Comparison of ENCODE assay signal across 22 cellular contexts in genomic region chr12:79421236-79421740, GRCh38.
DNase-seq lines count a peak whose midpoint lies in the region; ATAC-seq and TF ChIP-seq lines count a peak whose summit lies in the region.
"Had no signal": no experiment of that assay in that cellular context is flagged by ENCODE, and none has a peak within 500 bp of the region (broad histone marks: within the 10 kb centered on the region; RNA-seq: fewer than 3 reads in every experiment).

No MANE protein-coding gene starts in this region.

- H2AFZ ChIP-seq in GM23248 (no peak overlapping the region; the same call in 1 of the 2 replicates), mesenchymal stem cell (ENCODE audit: low read depth, low read length) (no peak overlapping the region), smooth muscle cell (ENCODE audit: low read depth) (peak overlapping the region; percentile 29)

- peaks cover 3% of the 10 kb centered on the region for H3K27me3 Mint-ChIP-seq in activated CD4-positive, alpha-beta T cell treated with anti-CD3 and anti-CD28 coated beads for 36 hours
- H3K27me3 Mint-ChIP-seq: activated naive CD8-positive, alpha-beta T cell treated with anti-CD3 and anti-CD28 coated beads for 36 hours had no signal

- H4K91ac ChIP-seq in mesenchymal stem cell (ENCODE audit: low read length): no peak overlapping the region

- no peak overlapping the region for H2BK5ac ChIP-seq in mesenchymal stem cell (ENCODE audit: low read depth, low read length, poor library complexity, severe bottlenecking)

- no peaks in the 10 kb centered on the region for H3K36me3 Mint-ChIP-seq in activated CD4-positive, alpha-beta T cell treated with anti-CD3 and anti-CD28 coated beads for 36 hours (ENCODE audit: low read depth)
- H3K36me3 Mint-ChIP-seq: activated naive CD8-positive, alpha-beta T cell treated with anti-CD3 and anti-CD28 coated beads for 36 hours had no signal

- H3K4me1 Mint-ChIP-seq in activated CD4-positive, alpha-beta T cell treated with anti-CD3 and anti-CD28 coated beads for 36 hours: no peaks in the 10 kb centered on the region
- H3K4me1 Mint-ChIP-seq: activated naive CD8-positive, alpha-beta T cell treated with anti-CD3 and anti-CD28 coated beads for 36 hours had no signal

- H3K79me2 ChIP-seq in GM23248 (ENCODE audit: insufficient read depth) (no peaks in the 10 kb centered on the region), smooth muscle cell (ENCODE audit: low read depth) (no peaks in the 10 kb centered on the region)

- H2BK120ac ChIP-seq in mesenchymal stem cell (ENCODE audit: low read depth, low read length): no peak overlapping the region

- H2BK12ac ChIP-seq in mesenchymal stem cell (ENCODE audit: low read length in 2 of 2): no peak overlapping the region

- H3K27me3 ChIP-seq in GM23248 (replicated peaks; ENCODE audit: insufficient read depth) (no peaks in the 10 kb centered on the region), brain microvascular endothelial cell (replicated peaks) (no peaks in the 10 kb centered on the region), mesenchymal stem cell (ENCODE audit: control insufficient read depth in 1 of 2, insufficient read depth in 1 of 2, low read length in 2 of 2) (no peaks in the 10 kb centered on the region), smooth muscle cell (ENCODE audit: low read depth) (no peaks in the 10 kb centered on the region), right lobe of liver (no peaks in the 10 kb centered on the region)
- H3K27me3 ChIP-seq: BLaER1 had no signal

- no peak overlapping the region for H3K4me3 Mint-ChIP-seq in activated CD4-positive, alpha-beta T cell treated with anti-CD3 and anti-CD28 coated beads for 36 hours
- H3K4me3 Mint-ChIP-seq: activated naive CD8-positive, alpha-beta T cell treated with anti-CD3 and anti-CD28 coated beads for 36 hours; H9; neural crest cell; T-helper 2 cell treated with Interferon-gamma antibody and Interleukin-4, amounts not matched to agents 5 μg/mL and 100 μg/mL, for 36 hours had no signal

- H3K4me3 ChIP-seq in GM23248 (no peak overlapping the region), brain microvascular endothelial cell (ENCODE audit: low read depth, low read length) (no peak overlapping the region), mesenchymal stem cell (ENCODE audit: insufficient read depth in 1 of 2, low read depth in 1 of 2, low read length in 2 of 2) (no peak overlapping the region), smooth muscle cell (no peak overlapping the region), coronary artery (no peak overlapping the region), right lobe of liver (no peak overlapping the region)
- H3K4me3 ChIP-seq: BLaER1 had no signal

- H3F3A ChIP-seq in GM23248 (ENCODE audit: insufficient read depth): peaks cover 62% of the 10 kb centered on the region
- H3F3A ChIP-seq in smooth muscle cell (ENCODE audit: low read depth): peaks cover 4% of the 10 kb centered on the region

- peak overlapping the region; percentile 92 for H3K27ac ChIP-seq in GM23248
- H3K27ac ChIP-seq in brain microvascular endothelial cell: peak overlapping the region; percentile 59
- H3K27ac ChIP-seq in mesenchymal stem cell (ENCODE audit: low read length, poor library complexity, severe bottlenecking): peak overlapping the region; percentile 87
- H3K27ac ChIP-seq in smooth muscle cell (ENCODE audit: low read depth): peak overlapping the region; percentile 92
- no peak overlapping the region for H3K27ac ChIP-seq in coronary artery
- H3K27ac ChIP-seq in right lobe of liver: no peak overlapping the region
- H3K27ac ChIP-seq: BLaER1 had no signal

- H2BK15ac ChIP-seq in mesenchymal stem cell (ENCODE audit: low read depth, poor library complexity, severe bottlenecking): no peak overlapping the region

- POLR2A ChIA-PET in activated CD4-positive, alpha-beta T cell treated with anti-CD3 and anti-CD28 coated beads for 36 hours (lab: Charles Lee): no interaction called here

- DNase-seq in GM23248 (no peak), brain microvascular endothelial cell (no peak), mesenchymal stem cell (no peak), smooth muscle cell (lab: John Stamatoyannopoulos, UW; ENCODE audit: unreplicated experiment) (no peak), coronary artery (ENCODE audit: low spot score) (no peak), right lobe of liver (no peak)
- DNase-seq in activated CD4-positive, alpha-beta T cell treated with anti-CD3 and anti-CD28 coated beads for 36 hours: no peak
- DNase-seq: activated CD4-positive, alpha-beta T cell treated with anti-CD3 and anti-CD28 coated beads for 48 hours; activated CD8-positive, alpha-beta memory T cell treated with anti-CD3 and anti-CD28 coated beads for 24 hours; activated effector memory CD4-positive, alpha-beta T cell treated with Interleukin-2 at 50 U/mL for 16 hours; activated naive CD8-positive, alpha-beta T cell treated with anti-CD3 and anti-CD28 coated beads for 36 hours; DMS79 treated with DMSO at 0.1 percent for 48 hours; GF-D8; H9; MV-4-11; NCI-H146; stimulated activated naive CD4-positive, alpha-beta T cell had no signal

- 0 out of 2 replicates have a peak, but pooled peaks cover 7% of the 10 kb centered on the region for H3K9me2 ChIP-seq in GM23248 (ENCODE audit: insufficient read depth)

- no peak for ATAC-seq in activated CD4-positive, alpha-beta T cell treated with anti-CD3 and anti-CD28 coated beads for 36 hours
- no peak for ATAC-seq in right lobe of liver
- ATAC-seq in GM19035 (IDR thresholded peaks at IDR 0.05; ENCODE audit: unreplicated experiment): no peak
- ATAC-seq: Right ventricle myocardium inferior had no signal

- no peak overlapping the region for H3K14ac ChIP-seq in mesenchymal stem cell (ENCODE audit: low read length in 2 of 2)

- H3K79me1 ChIP-seq in mesenchymal stem cell (replicated peaks; ENCODE audit: low read length, poor library complexity, severe bottlenecking): no peaks in the 10 kb centered on the region

- no peaks in the 10 kb centered on the region for H3K9me3 Mint-ChIP-seq in activated CD4-positive, alpha-beta T cell treated with anti-CD3 and anti-CD28 coated beads for 36 hours (ENCODE audit: low read depth)
- H3K9me3 Mint-ChIP-seq: activated naive CD8-positive, alpha-beta T cell treated with anti-CD3 and anti-CD28 coated beads for 36 hours; H9; neural crest cell; T-helper 2 cell treated with Interferon-gamma antibody and Interleukin-4, amounts not matched to agents 5 μg/mL and 100 μg/mL, for 36 hours had no signal

- no peak overlapping the region for H3K4ac ChIP-seq in mesenchymal stem cell (ENCODE audit: low read depth in 1 of 2, low read length in 2 of 2)

- H3K9me3 ChIP-seq in GM23248 (ENCODE audit: low read depth) (no peaks in the 10 kb centered on the region), mesenchymal stem cell (ENCODE audit: control insufficient read depth, low read length) (no peaks in the 10 kb centered on the region), smooth muscle cell (replicated peaks; ENCODE audit: low read depth) (no peaks in the 10 kb centered on the region), right lobe of liver (no peaks in the 10 kb centered on the region)
- H3K9me3 ChIP-seq: BLaER1 had no signal

- no peaks in the 10 kb centered on the region for H3K36me3 ChIP-seq in GM23248 (ENCODE audit: low read depth)
- no peaks in the 10 kb centered on the region for H3K36me3 ChIP-seq in brain microvascular endothelial cell (replicated peaks)
- no peaks in the 10 kb centered on the region for H3K36me3 ChIP-seq in mesenchymal stem cell (ENCODE audit: control insufficient read depth in 1 of 2, insufficient read depth in 2 of 2, low read depth in 1 of 2, low read length in 2 of 2)
- H3K36me3 ChIP-seq in smooth muscle cell (ENCODE audit: low read depth): no peaks in the 10 kb centered on the region
- H3K36me3 ChIP-seq in right lobe of liver: no peaks in the 10 kb centered on the region
- H3K36me3 ChIP-seq: BLaER1 had no signal

- peak overlapping the region; percentile 69 for H2AK5ac ChIP-seq in mesenchymal stem cell (ENCODE audit: low read length, severe bottlenecking)

- H4K20me1 ChIP-seq in GM23248 (ENCODE audit: insufficient read depth) (no peaks in the 10 kb centered on the region), smooth muscle cell (ENCODE audit: low read depth) (no peaks in the 10 kb centered on the region)
- H4K20me1 ChIP-seq: BLaER1 had no signal

- no peak overlapping the region for H3K23ac ChIP-seq in mesenchymal stem cell (ENCODE audit: low read length in 2 of 2)

- 84 to 90% methylated on average over 1 of the region's 1 CpG for WGBS in GM23248 (ENCODE audit: low coverage in 1 of 2, low lambda C conversion rate in 2 of 2, missing lambda C conversion rate in 2 of 2), 2 experiments
- WGBS in mesenchymal stem cell: 100% methylated on average over 1 of the region's 1 CpG
- 88% methylated on average over 1 of the region's 1 CpG for WGBS in smooth muscle cell (ENCODE audit: low lambda C conversion rate)
- 44% methylated on average over 1 of the region's 1 CpG for WGBS in right lobe of liver (ENCODE audit: insufficient coverage, low coverage, low lambda C conversion rate, missing lambda C conversion rate)

- peaks cover 70% of the 10 kb centered on the region for H3K4me1 ChIP-seq in GM23248 (ENCODE audit: insufficient read depth)
- peaks cover 1% of the 10 kb centered on the region for H3K4me1 ChIP-seq in mesenchymal stem cell (ENCODE audit: control insufficient read depth, insufficient read depth, low read depth, low read length)
- H3K4me1 ChIP-seq in smooth muscle cell (ENCODE audit: low read depth): peaks cover 56% of the 10 kb centered on the region
- no peaks in the 10 kb centered on the region for H3K4me1 ChIP-seq in right lobe of liver
- H3K4me1 ChIP-seq: BLaER1 had no signal

- TF ChIP-seq CTCF in brain microvascular endothelial cell (IDR thresholded peaks at IDR 0.05; ENCODE audit: low read depth, low read length, missing control alignments) (no peak), smooth muscle cell (IDR thresholded peaks at IDR 0.05; ENCODE audit: borderline replicate concordance, insufficient read depth, poor library complexity, severe bottlenecking) (no peak), coronary artery (IDR thresholded peaks at IDR 0.05) (no peak), right lobe of liver (IDR thresholded peaks at IDR 0.05) (no peak)

- intact Hi-C loops in activated CD4-positive, alpha-beta T cell treated with anti-CD3 and anti-CD28 coated beads for 36 hours (cut with DNase I, micrococcal nuclease): no loop called here
- intact Hi-C loops in right lobe of liver (cut with DNase I): no loop called here

- H3K9ac ChIP-seq in GM23248 (peak overlapping the region; percentile 61), mesenchymal stem cell (ENCODE audit: low read length) (no peak overlapping the region), smooth muscle cell (ENCODE audit: low read depth) (no peak overlapping the region)
- H3K9ac ChIP-seq: BLaER1 had no signal

- H4K8ac ChIP-seq in mesenchymal stem cell (ENCODE audit: low read length): no peak overlapping the region

- no peak for TF ChIP-seq POLR2A in right lobe of liver (IDR thresholded peaks at IDR 0.05)

- in situ Hi-C loops in GM23248 (cut with MboI): loop anchor here (10.0 to 25.0 kb wide), 3 partner anchors 114 to 841 kb away; no protein-coding TSS in a partner anchor
- in situ Hi-C loops in brain microvascular endothelial cell (cut with HindIII; ENCODE audit: low pct_ligation_motif_present, low sequenced_read_pairs): loop anchor here (25.0 kb wide), 1 partner anchor 766 kb away; no protein-coding TSS in a partner anchor

- peak overlapping the region; percentile 39 for H3K4me2 ChIP-seq in GM23248 (ENCODE audit: unreplicated experiment)
- no peak overlapping the region for H3K4me2 ChIP-seq in mesenchymal stem cell (ENCODE audit: low read length, poor library complexity, severe bottlenecking)
- peak overlapping the region; percentile 46 for H3K4me2 ChIP-seq in smooth muscle cell
- H3K4me2 ChIP-seq: BLaER1 had no signal

- CTCF ChIA-PET in activated CD4-positive, alpha-beta T cell treated with anti-CD3 and anti-CD28 coated beads for 36 hours (lab: Charles Lee): no interaction called here

- no peak overlapping the region for H3K18ac ChIP-seq in mesenchymal stem cell (ENCODE audit: low read depth in 1 of 2, low read length in 2 of 2)

- H3K27ac Mint-ChIP-seq in activated CD4-positive, alpha-beta T cell treated with anti-CD3 and anti-CD28 coated beads for 36 hours: no peak overlapping the region
- H3K27ac Mint-ChIP-seq: activated naive CD8-positive, alpha-beta T cell treated with anti-CD3 and anti-CD28 coated beads for 36 hours; T-helper 2 cell treated with Interferon-gamma antibody and Interleukin-4, amounts not matched to agents 5 μg/mL and 100 μg/mL, for 36 hours had no signal

Comparison
In these comparisons a context has a peak if more than half of its experiments do, and no peak if none do; other contexts are left out.
1. H3K27ac ChIP-seq: peak in GM23248 (single experiment), brain microvascular endothelial cell (single experiment), mesenchymal stem cell (single experiment) and smooth muscle cell (single experiment); none in coronary artery (0 of 2) and right lobe of liver (0 of 3).